26 cellular contexts compared by ENCODE assay signal in genomic region chr3:179806177-179806576, GRCh38.
DNase-seq lines count a peak whose midpoint lies in the region; ATAC-seq and TF ChIP-seq lines count a peak whose summit lies in the region.
"Had no signal": no experiment of that assay in that cellular context is flagged by ENCODE, and none has a peak within 500 bp of the region (broad histone marks: within the 10 kb centered on the region; RNA-seq: fewer than 3 reads in every experiment).

No MANE protein-coding gene starts in this region.

- H3K4me1 Mint-ChIP-seq in stimulated activated effector memory CD8-positive, alpha-beta T cell treated with anti-CD3 and anti-CD28 coated beads, Interleukin-12 subunit alpha, Interleukin-12 subunit beta, amount 100 ng/mL, for 72 hours, result no peaks in the 10 kb centered on the region
- H3K4me1 Mint-ChIP-seq: activated naive CD4-positive, alpha-beta T cell treated with anti-CD3 and anti-CD28 coated beads, Interleukin-2, amount 50 U/mL, for 24 hours; B cell; IgD-negative memory B cell had no signal

- ATAC-seq in foreskin keratinocyte (peak; percentile 37), GM19463 (IDR thresholded peaks at IDR 0.05; ENCODE audit: unreplicated experiment) (no peak)
- ATAC-seq in stimulated activated effector memory CD8-positive, alpha-beta T cell treated with anti-CD3 and anti-CD28 coated beads, Interleukin-12 subunit alpha, Interleukin-12 subunit beta, amount 100 ng/mL, for 72 hours, result no peak
- ATAC-seq: activated T-cell treated with anti-CD3 and anti-CD28 coated beads, Interleukin-2, amount 50 U/mL, for 4 hours; GM12878; left lobe of liver; stimulated activated memory B cell treated with anti-CD40 and anti-IgM and Interleukin-4, amounts not matched to agents 10 μg/mL and 1 μg/mL and 100 μg/mL, for 72 hours had no signal

- no peak overlapping the region for H3K27ac ChIP-seq in foreskin keratinocyte
- H3K27ac ChIP-seq: colonic mucosa, tibial artery had no signal

- no peak overlapping the region for H3K27ac Mint-ChIP-seq in stimulated activated effector memory CD8-positive, alpha-beta T cell treated with anti-CD3 and anti-CD28 coated beads, Interleukin-12 subunit alpha, Interleukin-12 subunit beta, amount 100 ng/mL, for 72 hours
- H3K27ac Mint-ChIP-seq: activated naive CD4-positive, alpha-beta T cell treated with anti-CD3 and anti-CD28 coated beads, Interleukin-2, amount 50 U/mL, for 24 hours; B cell; IgD-negative memory B cell; stimulated activated memory B cell treated with anti-CD40 and anti-IgM and Interleukin-4, amounts not matched to agents 10 μg/mL and 1 μg/mL and 100 μg/mL, for 72 hours had no signal

- no peak for TF ChIP-seq CTCF in foreskin keratinocyte (conservative IDR thresholded peaks at IDR 0.05)

- no peaks in the 10 kb centered on the region for H3K9me3 Mint-ChIP-seq in stimulated activated effector memory CD8-positive, alpha-beta T cell treated with anti-CD3 and anti-CD28 coated beads, Interleukin-12 subunit alpha, Interleukin-12 subunit beta, amount 100 ng/mL, for 72 hours
- H3K9me3 Mint-ChIP-seq: activated naive CD4-positive, alpha-beta T cell treated with anti-CD3 and anti-CD28 coated beads, Interleukin-2, amount 50 U/mL, for 24 hours; activated T-cell treated with anti-CD3 and anti-CD28 coated beads, Interleukin-2, amount 50 U/mL, for 4 hours; brain; IgD-negative memory B cell; stimulated activated memory B cell treated with anti-CD40 and anti-IgM and Interleukin-4, amounts not matched to agents 10 μg/mL and 1 μg/mL and 100 μg/mL, for 72 hours had no signal

- no peak overlapping the region for H3K4me3 Mint-ChIP-seq in stimulated activated effector memory CD8-positive, alpha-beta T cell treated with anti-CD3 and anti-CD28 coated beads, Interleukin-12 subunit alpha, Interleukin-12 subunit beta, amount 100 ng/mL, for 72 hours
- H3K4me3 Mint-ChIP-seq: activated naive CD4-positive, alpha-beta T cell treated with anti-CD3 and anti-CD28 coated beads, Interleukin-2, amount 50 U/mL, for 24 hours; activated T-cell treated with anti-CD3 and anti-CD28 coated beads, Interleukin-2, amount 50 U/mL, for 4 hours; B cell; brain; IgD-negative memory B cell; stimulated activated memory B cell treated with anti-CD40 and anti-IgM and Interleukin-4, amounts not matched to agents 10 μg/mL and 1 μg/mL and 100 μg/mL, for 72 hours had no signal

- no peaks in the 10 kb centered on the region for H3K27me3 ChIP-seq in foreskin keratinocyte
- H3K27me3 ChIP-seq: colonic mucosa, tibial artery had no signal

- H3K4me1 ChIP-seq in foreskin keratinocyte, result no peaks in the 10 kb centered on the region
- H3K4me1 ChIP-seq: colonic mucosa, HAP-1, tibial artery had no signal

- DNase-seq in HCEC 1CT (peak; percentile 65), astrocyte of the hippocampus (ENCODE audit: low read depth, low spot score) (peak; percentile 8), foreskin keratinocyte (no peak), superior temporal gyrus (ENCODE audit: extremely low spot score) (peak; percentile 56), NCI-H82 treated with DMSO at 0.1 percent for 48 hours (lab: John Stamatoyannopoulos, UW; ENCODE audit: unreplicated experiment) (no peak)
- no peak for DNase-seq in stimulated activated effector memory CD8-positive, alpha-beta T cell treated with anti-CD3 and anti-CD28 coated beads, Interleukin-12 subunit alpha, Interleukin-12 subunit beta, amount 100 ng/mL, for 72 hours (ENCODE audit: low spot score in 2 of 2)
- DNase-seq: activated CD4-positive, CD25-positive, alpha-beta regulatory T cell treated with anti-CD3 and anti-CD28 coated beads, Interleukin-2, amount 50 U/mL, for 72 hours; activated T-cell treated with anti-CD3 and anti-CD28 coated beads, Interleukin-2, amount 50 U/mL, for 4 hours; Calu3; colonic mucosa; GDM1; NCI-H2029 treated with DMSO at 0.1 percent for 48 hours; NCI-H446 treated with DMSO at 0.1 percent for 48 hours; NK-92 treated with Interleukin-12 subunit alpha and Interleukin-12 subunit beta, amount 100 ng/mL, for 24 hours; RPMI8226; T1000; tibial artery had no signal

- H3K36me3 Mint-ChIP-seq in stimulated activated effector memory CD8-positive, alpha-beta T cell treated with anti-CD3 and anti-CD28 coated beads, Interleukin-12 subunit alpha, Interleukin-12 subunit beta, amount 100 ng/mL, for 72 hours, result no peaks in the 10 kb centered on the region
- H3K36me3 Mint-ChIP-seq: activated naive CD4-positive, alpha-beta T cell treated with anti-CD3 and anti-CD28 coated beads, Interleukin-2, amount 50 U/mL, for 24 hours; brain; stimulated activated memory B cell treated with anti-CD40 and anti-IgM and Interleukin-4, amounts not matched to agents 10 μg/mL and 1 μg/mL and 100 μg/mL, for 72 hours had no signal

Comparison
In these comparisons a context has a peak if more than half of its experiments do, and no peak if none do; other contexts are left out.
1. DNase-seq: peak in HCEC 1CT (single experiment), astrocyte of the hippocampus (single experiment) and superior temporal gyrus (single experiment); none in foreskin keratinocyte (0 of 2), stimulated activated effector memory CD8-positive, alpha-beta T cell treated with anti-CD3 and anti-CD28 coated beads, Interleukin-12 subunit alpha, Interleukin-12 subunit beta, amount 100 ng/mL, for 72 hours (0 of 2) and NCI-H82 treated with DMSO at 0.1 percent for 48 hours (single experiment).